In genomic region chr3:100073555-100074307, GRCh38 we compare ENCODE assay signal across 8 cellular contexts. TPM values are rescaled to one million over a fixed set of nuclear protein-coding genes. Genes with fewer than 3 reads are reported as not detected.
DNase-seq lines count a peak whose midpoint lies in the region; ATAC-seq and TF ChIP-seq lines count a peak whose summit lies in the region.

No MANE protein-coding gene starts in this region.

- peak overlapping the region; percentile 97 for H2BK120ac ChIP-seq in IMR-90 (ENCODE audit: low read depth, low read length)

- peak overlapping the region; percentile 96 for H2BK15ac ChIP-seq in IMR-90 (ENCODE audit: low read depth, low read length)

- no peaks in the 10 kb centered on the region for H3K27me3 Mint-ChIP-seq in immature natural killer cell (ENCODE audit: low read depth in 3 of 3)

- peak overlapping the region; percentile 35; the same call in 1 of the 2 replicates for H3K4me3 ChIP-seq in GM08714 (ENCODE audit: low read length)
- H3K4me3 ChIP-seq in IMR-90 (ENCODE audit: insufficient read depth, low read depth, low read length): peak overlapping the region; percentile 15; the same call in 1 of the 2 replicates
- no peak overlapping the region for H3K4me3 ChIP-seq in Karpas-422 (ENCODE audit: low read length)

- peak; percentile 16 for TF ChIP-seq RAD21 in IMR-90 (IDR thresholded peaks at IDR 0.05; ENCODE audit: low read length)

- H2AK5ac ChIP-seq in IMR-90 (ENCODE audit: low read depth, low read length): peak overlapping the region; percentile 83

- H3K23ac ChIP-seq in IMR-90 (ENCODE audit: low read depth, low read length): peak overlapping the region; percentile 97

- CTCF ChIA-PET in IMR-90 (lab: Yijun Ruan, JAX): interaction anchor here (1.4 kb wide), 1 partner anchor 180 kb away, joined by 5 read pairs; no protein-coding TSS in a partner anchor

- peak overlapping the region; percentile 100 for H4K5ac ChIP-seq in IMR-90 (ENCODE audit: low read depth, low read length)

- H3K27me3 ChIP-seq in IMR-90 (ENCODE audit: control insufficient read depth, insufficient read depth, low read length) (no peaks in the 10 kb centered on the region), Karpas-422 (ENCODE audit: low read length) (no peaks in the 10 kb centered on the region)

- peak overlapping the region; percentile 98 for H2BK5ac ChIP-seq in IMR-90 (ENCODE audit: low read depth, low read length, poor library complexity, severe bottlenecking)

- peak overlapping the region; percentile 89 for H3K14ac ChIP-seq in IMR-90 (replicated peaks; ENCODE audit: low read depth, low read length)

- peak overlapping the region; percentile 74 to 92 (median 86) for H3K4me3 Mint-ChIP-seq in immature natural killer cell

- H3K9ac ChIP-seq in IMR-90 (ENCODE audit: low read depth, low read length) (peak overlapping the region; percentile 89), Karpas-422 (ENCODE audit: low read length) (no peak overlapping the region)

- H4K20me1 ChIP-seq in IMR-90 (ENCODE audit: insufficient read depth, low read length) (no peaks in the 10 kb centered on the region), Karpas-422 (ENCODE audit: insufficient read depth, low read depth, low read length) (no peaks in the 10 kb centered on the region)

- DNase-seq in IMR-90: peak; percentile 97
- DNase-seq in amniotic stem cell (lab: John Stamatoyannopoulos, UW): peak; percentile 28
- DNase-seq in immature natural killer cell: peak; percentile 17 to 37 (median 26)
- DNase-seq in stromal cell of bone marrow (ENCODE audit: low read depth): peak; percentile 67
- no peak for DNase-seq in Karpas-422
- DNase-seq in NCI-H1092 treated with DMSO at 0.1 percent for 48 hours (lab: John Stamatoyannopoulos, UW): no peak

- peak overlapping the region; percentile 97 for H2BK20ac ChIP-seq in IMR-90 (ENCODE audit: low read depth, low read length)

- H2AK9ac ChIP-seq in IMR-90 (replicated peaks; ENCODE audit: low read depth, low read length, poor library complexity): peak overlapping the region; percentile 75

- peak overlapping the region; percentile 99 for H3K56ac ChIP-seq in IMR-90 (ENCODE audit: extremely low read depth, insufficient read depth, low read length)

- in situ Hi-C loops in IMR-90 (cut with MboI; ENCODE audit: low sequenced_read_pairs): loop anchor here (25.0 kb wide), 2 partner anchors 111 to 211 kb away; no protein-coding TSS in a partner anchor

- peak overlapping the region; percentile 81 to 97 for H4K8ac ChIP-seq in IMR-90 (ENCODE audit: low read depth in 2 of 2, low read length in 2 of 2)

- H4K91ac ChIP-seq in IMR-90 (ENCODE audit: insufficient read depth, low read depth, low read length): peak overlapping the region; percentile 95

- H3K79me1 ChIP-seq in IMR-90 (ENCODE audit: low read depth in 1 of 2, low read length in 2 of 2): peaks cover 9 to 21% of the 10 kb centered on the region in 2 experiments; a peak in 3 of 4 replicates

- no peaks in the 10 kb centered on the region for H3K36me3 ChIP-seq in IMR-90 (ENCODE audit: control insufficient read depth, insufficient read depth, low read length)
- no peaks in the 10 kb centered on the region for H3K36me3 ChIP-seq in Karpas-422 (ENCODE audit: insufficient read depth, low read length)

- no peaks in the 10 kb centered on the region for H3K9me2 ChIP-seq in Karpas-422 (replicated peaks; ENCODE audit: insufficient read depth, low read length)

- H3K18ac ChIP-seq in IMR-90 (ENCODE audit: low read depth, low read length): peak overlapping the region; percentile 99

- TF ChIP-seq POLR2A in IMR-90 (IDR thresholded peaks at IDR 0.05; ENCODE audit: low read depth, low read length): no peak; the same call in 1 of the 2 replicates

- H2AFZ ChIP-seq in IMR-90 (replicated peaks; ENCODE audit: low read length, poor library complexity): peak overlapping the region; percentile 71
- no peak overlapping the region for H2AFZ ChIP-seq in Karpas-422 (ENCODE audit: low read length)

- intact Hi-C loops in IMR-90 (cut with micrococcal nuclease): loop anchor here (2.0 to 10.0 kb wide), 3 partner anchors 33 to 1601 kb away; partner anchors contain the start of gene ZBTB11

- H3K79me2 ChIP-seq in Karpas-422 (ENCODE audit: low read length): no peaks in the 10 kb centered on the region

- TF ChIP-seq CTCF in IMR-90 (conservative IDR thresholded peaks at IDR 0.05; ENCODE audit: low read depth, low read length): no peak

- ATAC-seq in IMR-90 (ENCODE audit: low read depth): peak; percentile 93
- no peak for ATAC-seq in SK-N-SH treated with all-trans-retinoic acid at 6 μM for 48 hours

- no peaks in the 10 kb centered on the region for H3K9me3 Mint-ChIP-seq in immature natural killer cell

- peaks cover 0 to 4% (median 0%) of the 10 kb centered on the region in 3 donors for H3K36me3 Mint-ChIP-seq in immature natural killer cell

- H3K4me1 Mint-ChIP-seq in immature natural killer cell: peaks cover 51 to 59% of the 10 kb centered on the region in 2 donors

- H3K4ac ChIP-seq in IMR-90 (ENCODE audit: low read depth, low read length): peak overlapping the region; percentile 95

- BruUV-seq in IMR-90 (replicated peaks; lab: Mats Ljungman, UMichigan): TSS peak; percentile 92

- H3K4me2 ChIP-seq in IMR-90 (ENCODE audit: low read depth, low read length): peak overlapping the region; percentile 78
- no peak overlapping the region for H3K4me2 ChIP-seq in Karpas-422 (ENCODE audit: low read depth, low read length, poor library complexity, severe bottlenecking)

- H3K9me3 ChIP-seq in IMR-90 (ENCODE audit: control insufficient read depth, insufficient read depth, low read length): no peaks in the 10 kb centered on the region
- H3K9me3 ChIP-seq in Karpas-422 (ENCODE audit: low read length): no peaks in the 10 kb centered on the region

- H3K9me1 ChIP-seq in IMR-90 (ENCODE audit: insufficient read depth, low read length): peaks cover 13% of the 10 kb centered on the region

- H3K27ac ChIP-seq in IMR-90 (ENCODE audit: insufficient read depth, low read length) (peak overlapping the region; percentile 99), Karpas-422 (ENCODE audit: low read length) (no peak overlapping the region)

- POLR2A ChIA-PET in IMR-90 (lab: Charles Lee; ENCODE audit: unreplicated experiment): interaction anchor here (0.5 to 1.9 kb wide), 11 partner anchors 9 to 197 kb away, joined by 3 to 16 read pairs (median 4); partner anchors contain the start of gene TBC1D23

- H3K4me1 ChIP-seq in IMR-90 (ENCODE audit: control insufficient read depth, insufficient read depth, low read length): peaks cover 27% of the 10 kb centered on the region
- H3K4me1 ChIP-seq in Karpas-422 (ENCODE audit: low read length): peaks cover 3% of the 10 kb centered on the region

- dilution Hi-C loops in IMR-90 (cut with HindIII; ENCODE audit: low sequenced_read_pairs, unreplicated experiment): no loop called here

- WGBS in IMR-90 (ENCODE audit: extremely low coverage in 2 of 2, insufficient read length in 1 of 2), 2 experiments: 0% methylated on average over 1 of the region's 10 CpGs; no CpG with 5 or more reads in 1 of the 2 experiments

- H3K27ac Mint-ChIP-seq in immature natural killer cell: peak overlapping the region; percentile 22 to 86 (median 70)

TF ChIP-seq in IMR-90, 13 proteins besides CTCF, POLR2A, EP300 and RAD21 (continues in another document):
- TF ChIP-seq MXI1 (IDR thresholded peaks at IDR 0.05; ENCODE audit: borderline replicate concordance, low read depth, low read length) (no peak), FOS (IDR thresholded peaks at IDR 0.05; ENCODE audit: low read depth, low read length) (peak; percentile 77), NFE2L2 (IDR thresholded peaks at IDR 0.05; ENCODE audit: low read depth, low read length) (peak; percentile 23; the same call in 1 of the 2 replicates), CHD1 (IDR thresholded peaks at IDR 0.05; ENCODE audit: low read depth, low read length) (peak; percentile 82; the same call in 1 of the 2 replicates), ELK1 (IDR thresholded peaks at IDR 0.05; ENCODE audit: borderline replicate concordance, low read depth, low read length) (no peak), SMC3 (IDR thresholded peaks at IDR 0.05; ENCODE audit: low read depth, low read length) (peak; percentile 17; the same call in 1 of the 2 replicates)

TF ChIP-seq in SK-N-SH treated with all-trans-retinoic acid at 6 μM for 48 hours, 23 proteins besides CTCF, POLR2A, EP300 and RAD21 (continues in another document):
- TF ChIP-seq ZFP3 (CRISPR knock-in tag; IDR thresholded peaks at IDR 0.05) (no peak), ZNF70 (CRISPR knock-in tag; IDR thresholded peaks at IDR 0.05) (no peak), GLIS3 (CRISPR knock-in tag; IDR thresholded peaks at IDR 0.05) (no peak), PPARA (CRISPR knock-in tag; IDR thresholded peaks at IDR 0.05; ENCODE audit: borderline replicate concordance) (no peak), ZFP30 (CRISPR knock-in tag; IDR thresholded peaks at IDR 0.05) (no peak), ARNTL (CRISPR knock-in tag; IDR thresholded peaks at IDR 0.05; ENCODE audit: borderline replicate concordance, low read depth) (no peak), ZC3H10 (CRISPR knock-in tag; IDR thresholded peaks at IDR 0.05) (no peak)

RNA-seq across cellular contexts. Expression of gene FILIP1L, which starts 40.6 kb away (rescaled TPM):
- 19.9 and 21.1 TPM in 2 replicates for total RNA-seq in IMR-90 (2012; rRNA removed)
- polyA plus RNA-seq in IMR-90 (2012; rRNA removed): 11.5 and 14.7 TPM in 2 replicates
- 2.5 and 4.3 TPM in 2 replicates for polyA plus RNA-seq in IMR-90 (2012; cell fraction: cytosol; rRNA removed)
- polyA plus RNA-seq in IMR-90 (2012; cell fraction: nucleus; rRNA removed; ENCODE audit: low replicate concordance): 1.4 and 10.5 TPM in 2 replicates
- polyA plus RNA-seq in immature natural killer cell: under 1 TPM in 1 of 3 donors, not detected in 2; 0.09 TPM
- total RNA-seq in Karpas-422 (2014; rRNA removed; shearing (Covaris generic); ENCODE audit: low replicate concordance): 0.37 and 0.43 TPM in 2 replicates

Comparison
In these comparisons a context has a peak if more than half of its experiments do, and no peak if none do; other contexts are left out.
1. DNase-seq: peak in IMR-90 (single experiment), amniotic stem cell (single experiment), immature natural killer cell (3 of 3) and stromal cell of bone marrow (single experiment); none in Karpas-422 (single experiment) and NCI-H1092 treated with DMSO at 0.1 percent for 48 hours (single experiment).
2. RNA of gene FILIP1L, which starts 40.6 kb away (total RNA-seq): 19.9 to 21.1 TPM in IMR-90; 0.37 to 0.43 TPM in Karpas-422; every median in the first group is over 10 times any median in the second.